ENCODE assay signal across 8 cellular contexts in the genomic region with DNA sequence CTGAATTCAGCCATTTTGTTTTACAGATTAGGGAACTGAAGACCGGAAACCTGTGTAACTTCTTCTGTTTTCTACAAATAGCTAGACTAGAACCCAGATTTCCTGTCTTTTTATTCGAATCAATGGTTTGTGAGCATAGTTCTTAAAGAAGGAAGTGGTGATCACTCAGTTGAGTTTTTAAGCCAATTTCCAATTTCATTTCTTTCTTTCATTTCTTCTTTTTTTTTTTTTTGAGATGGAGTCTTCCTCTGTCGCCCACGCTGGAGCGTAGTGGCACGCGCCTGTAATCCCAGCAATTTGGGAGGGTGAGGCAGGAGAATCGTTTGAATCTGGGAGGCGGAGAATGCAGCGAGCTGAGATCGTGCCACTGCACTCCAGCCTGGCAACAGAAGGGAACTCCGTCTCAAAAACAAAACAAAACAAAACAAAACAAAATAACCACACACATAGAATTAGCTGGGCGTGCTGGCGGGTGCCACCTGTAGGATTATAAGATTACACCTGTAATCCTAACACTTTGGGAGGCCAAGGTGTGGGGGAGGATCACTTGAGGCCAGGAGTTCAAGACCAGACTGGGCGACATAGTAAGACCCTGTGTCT. TPM values are rescaled to one million over a fixed set of nuclear protein-coding genes. Genes with fewer than 3 reads are reported as not detected.
DNase-seq lines count a peak whose midpoint lies in the region; ATAC-seq and TF ChIP-seq lines count a peak whose summit lies in the region.

No MANE protein-coding gene starts in this region.

- H3K4me3 Mint-ChIP-seq in activated CD8-positive, alpha-beta T cell treated with anti-CD3 and anti-CD28 coated beads for 36 hours, result peak overlapping the region; percentile 77

- H3K27me3 Mint-ChIP-seq in activated CD8-positive, alpha-beta T cell treated with anti-CD3 and anti-CD28 coated beads for 36 hours, result no peaks in the 10 kb centered on the region

- ATAC-seq in HG03571 (IDR thresholded peaks at IDR 0.05; ENCODE audit: unreplicated experiment) (peak; percentile 40), Right ventricle myocardium inferior (no peak)
- peak; percentile 3 for ATAC-seq in activated CD8-positive, alpha-beta T cell treated with anti-CD3 and anti-CD28 coated beads for 36 hours

- 25 to 39% (median 30%) methylated on average over 15 of the region's 15 CpGs for WGBS in spleen, 5 donors

- peak overlapping the region in 4 of 8 donors; percentile 6 to 58 (median 13) for H3K4me3 ChIP-seq in spleen
- no peak overlapping the region for H3K4me3 ChIP-seq in brain microvascular endothelial cell (ENCODE audit: low read depth, low read length)

- peaks cover 35% of the 10 kb centered on the region for H3K4me1 Mint-ChIP-seq in activated CD8-positive, alpha-beta T cell treated with anti-CD3 and anti-CD28 coated beads for 36 hours (ENCODE audit: low read depth)

- peaks cover 1% of the 10 kb centered on the region for H3K9me3 Mint-ChIP-seq in activated CD8-positive, alpha-beta T cell treated with anti-CD3 and anti-CD28 coated beads for 36 hours

- peaks cover 0 to 7% (median 0%) of the 10 kb centered on the region in 6 donors for H3K36me3 ChIP-seq in spleen
- no peaks in the 10 kb centered on the region for H3K36me3 ChIP-seq in brain microvascular endothelial cell (replicated peaks)

- peaks cover 23 to 83% (median 52%) of the 10 kb centered on the region in 6 donors for H3K4me1 ChIP-seq in spleen

- TF ChIP-seq CTCF in activated CD8-positive, alpha-beta T cell treated with anti-CD3 and anti-CD28 coated beads for 36 hours (IDR thresholded peaks at IDR 0.05), result no peak
- TF ChIP-seq CTCF in spleen (IDR thresholded peaks at IDR 0.05 in 8 of 11, conservative IDR thresholded peaks at IDR 0.05 in 3 of 11), result no peak
- no peak for TF ChIP-seq CTCF in brain microvascular endothelial cell (IDR thresholded peaks at IDR 0.05; ENCODE audit: low read depth, low read length, missing control alignments)

- no peaks in the 10 kb centered on the region for H3K27me3 ChIP-seq in spleen (replicated peaks in 1 of 7)
- H3K27me3 ChIP-seq in brain microvascular endothelial cell (replicated peaks), result no peaks in the 10 kb centered on the region

- H3K36me3 Mint-ChIP-seq in activated CD8-positive, alpha-beta T cell treated with anti-CD3 and anti-CD28 coated beads for 36 hours (ENCODE audit: low read depth), result peaks cover 13% of the 10 kb centered on the region

- POLR2A ChIA-PET in activated CD8-positive, alpha-beta T cell treated with anti-CD3 and anti-CD28 coated beads for 36 hours (lab: Charles Lee), result interaction anchor here (0.6 kb wide), 1 partner anchor 904 kb away, joined by 3 read pairs; no protein-coding TSS in a partner anchor

- CTCF ChIA-PET in activated CD8-positive, alpha-beta T cell treated with anti-CD3 and anti-CD28 coated beads for 36 hours (lab: Charles Lee), result interaction anchor here (1.9 to 2.6 kb wide), 2 partner anchors 10 to 294 kb away, joined by 8 to 12 read pairs; no protein-coding TSS in a partner anchor

- H3K27ac Mint-ChIP-seq in activated CD8-positive, alpha-beta T cell treated with anti-CD3 and anti-CD28 coated beads for 36 hours, result peak overlapping the region; percentile 100

- H3K27ac ChIP-seq in spleen, result peak overlapping the region; percentile 83 to 99 (median 92)
- H3K27ac ChIP-seq in brain microvascular endothelial cell, result no peak overlapping the region

- H3K9me3 ChIP-seq in spleen, result no peaks in the 10 kb centered on the region

- in situ Hi-C loops in brain microvascular endothelial cell (cut with HindIII; ENCODE audit: low pct_ligation_motif_present, low sequenced_read_pairs), result no loop called here

- intact Hi-C loops in activated CD8-positive, alpha-beta T cell treated with anti-CD3 and anti-CD28 coated beads for 36 hours (cut with micrococcal nuclease), result no loop called here
- intact Hi-C loops in spleen (cut with DNase I; ENCODE audit: low total_unique reads) (no loop called here), Right ventricle myocardium inferior (cut with DNase I) (no loop called here)

- DNase-seq in activated CD8-positive, alpha-beta T cell treated with anti-CD3 and anti-CD28 coated beads for 36 hours, result peak; percentile 67
- no peak for DNase-seq in spleen
- DNase-seq in NCI-H510A (lab: John Stamatoyannopoulos, UW), result no peak
- DNase-seq in brain microvascular endothelial cell, result no peak
- DNase-seq in DMS79 (lab: John Stamatoyannopoulos, UW), result no peak
- no peak for DNase-seq in Right ventricle myocardium inferior (ENCODE audit: missing footprints)

- peak; percentile 29 for TF ChIP-seq POLR2A in GM19099 (IDR thresholded peaks at IDR 0.05; ENCODE audit: extremely low read depth, insufficient read length, low read depth)
- TF ChIP-seq POLR2A in spleen (IDR thresholded peaks at IDR 0.05), result no peak

RNA-seq across cellular contexts. Expression of a gene that starts 3.0 kb away (rescaled TPM):
- total RNA-seq in activated CD8-positive, alpha-beta T cell treated with anti-CD3 and anti-CD28 coated beads for 36 hours, result 10 to 100 TPM; 89.6 to 94.8 TPM
- total RNA-seq in spleen, result 100 to 1,000 TPM; 112 to 192 (median 163) TPM
- 10 to 100 TPM; 10.6 to 16.8 (median 13.8) TPM for polyA plus RNA-seq in spleen
- 28.6 TPM for total RNA-seq in Right ventricle myocardium inferior

RNA-seq across cellular contexts. Expression of a gene that starts 18.6 kb away (rescaled TPM):
- total RNA-seq in activated CD8-positive, alpha-beta T cell treated with anti-CD3 and anti-CD28 coated beads for 36 hours, result 10 to 100 TPM; 26.6 to 28.9 TPM
- 10 to 100 TPM; 45.8 to 72.2 (median 66.5) TPM for total RNA-seq in spleen
- polyA plus RNA-seq in spleen, result 10 to 100 TPM in 2 of 3 donors, 1 to 10 TPM in 1; 9.5 to 22.4 (median 10.8) TPM
- total RNA-seq in Right ventricle myocardium inferior, result 22.7 TPM
